Comparison of ENCODE assay signal across 14 cellular contexts in genomic region chr2:285506-285905, GRCh38. TPM values are rescaled to one million over a fixed set of nuclear protein-coding genes. Genes with fewer than 3 reads are reported as not detected.
DNase-seq lines count a peak whose midpoint lies in the region; ATAC-seq, FAIRE-seq and TF ChIP-seq lines count a peak whose summit lies in the region.
"Had no signal": no experiment of that assay in that cellular context is flagged by ENCODE, and none has a peak within 500 bp of the region (broad histone marks: within the 10 kb centered on the region; RNA-seq: fewer than 3 reads in every experiment).

No MANE protein-coding gene starts in this region.

- H3K4me3 Mint-ChIP-seq in memory B cell, result peak overlapping the region; percentile 0
- peak overlapping the region in 1 of 2 donors; percentile 1 for H3K4me3 Mint-ChIP-seq in activated T-cell treated with anti-CD3 and anti-CD28 coated beads, Interleukin-2, amount 50 U/mL, for 72 hours

- H3K36me3 Mint-ChIP-seq in memory B cell, result peaks cover 8% of the 10 kb centered on the region
- H3K36me3 Mint-ChIP-seq in activated T-cell treated with anti-CD3 and anti-CD28 coated beads, Interleukin-2, amount 50 U/mL, for 72 hours (ENCODE audit: insufficient read depth in 2 of 2), result peaks cover 0 to 3% of the 10 kb centered on the region in 2 donors

- no peaks in the 10 kb centered on the region for H3K9me3 Mint-ChIP-seq in memory B cell
- H3K9me3 Mint-ChIP-seq in activated T-cell treated with anti-CD3 and anti-CD28 coated beads, Interleukin-2, amount 50 U/mL, for 72 hours, result no peaks in the 10 kb centered on the region

- H3K4me3 ChIP-seq in cardiac fibroblast (replicated peaks in 1 of 2; ENCODE audit: low read depth in 2 of 2, low read length in 2 of 2), result no peak overlapping the region
- H3K4me3 ChIP-seq: tibial artery had no signal

- TF ChIP-seq CTCF in cardiac fibroblast (IDR thresholded peaks at IDR 0.05; ENCODE audit: low read depth, low read length), result no peak

- H3K27ac Mint-ChIP-seq in memory B cell, result no peak overlapping the region
- H3K27ac Mint-ChIP-seq in activated T-cell treated with anti-CD3 and anti-CD28 coated beads, Interleukin-2, amount 50 U/mL, for 72 hours, result no peak overlapping the region
- H3K27ac Mint-ChIP-seq: CD14-positive monocyte had no signal

- intact Hi-C loops in head of caudate nucleus (cut with DNase I), result no loop called here

- H3K4me1 Mint-ChIP-seq in memory B cell, result peaks cover 2% of the 10 kb centered on the region
- H3K4me1 Mint-ChIP-seq in activated T-cell treated with anti-CD3 and anti-CD28 coated beads, Interleukin-2, amount 50 U/mL, for 72 hours (ENCODE audit: low read depth), result no peaks in the 10 kb centered on the region

- FAIRE-seq in HTR-8/SVneo (lab: Jason Lieb, UNC), result no peak

- peaks cover 11% of the 10 kb centered on the region for H3K27me3 Mint-ChIP-seq in memory B cell
- H3K27me3 Mint-ChIP-seq in activated T-cell treated with anti-CD3 and anti-CD28 coated beads, Interleukin-2, amount 50 U/mL, for 72 hours (ENCODE audit: low read depth), result peaks cover 30% of the 10 kb centered on the region

- DNase-seq in AG08396 (ENCODE audit: low spot score) (peak; percentile 79), HTR-8/SVneo (ENCODE audit: insufficient read length, low spot score) (peak; percentile 29), cardiac fibroblast (ENCODE audit: low read depth in 2 of 2) (peak; percentile 72 to 75), memory B cell (ENCODE audit: low spot score in 2 of 2) (no peak), head of caudate nucleus (no peak), T-helper 9 cell (no peak), NCI-H146 (lab: John Stamatoyannopoulos, UW) (no peak)
- no peak for DNase-seq in activated T-cell treated with anti-CD3 and anti-CD28 coated beads, Interleukin-2, amount 50 U/mL, for 72 hours
- DNase-seq: RPMI8226, tibial artery had no signal

- ATAC-seq in memory B cell (ENCODE audit: low read depth), result no peak
- ATAC-seq in activated T-cell treated with anti-CD3 and anti-CD28 coated beads, Interleukin-2, amount 50 U/mL, for 72 hours (replicated peaks in 1 of 2), result no peak
- ATAC-seq: esophagus mucosa, HCT116 had no signal

RNA-seq across cellular contexts. Expression of gene ALKAL2, which starts 2.4 kb away (rescaled TPM):
- under 1 TPM; 0.36 to 0.60 TPM for total RNA-seq in activated T-cell treated with anti-CD3 and anti-CD28 coated beads, Interleukin-2, amount 50 U/mL, for 72 hours
- total RNA-seq: pulmonary artery endothelial cell had no signal

RNA-seq across cellular contexts. Expression of gene ACP1, which starts 20.8 kb away (rescaled TPM):
- total RNA-seq in activated T-cell treated with anti-CD3 and anti-CD28 coated beads, Interleukin-2, amount 50 U/mL, for 72 hours, result 100 to 1,000 TPM; 141 to 163 TPM

RNA-seq across cellular contexts. Expression of gene SH3YL1, which starts 21.7 kb away (rescaled TPM):
- 10 to 100 TPM; 31.6 to 37.8 TPM for total RNA-seq in activated T-cell treated with anti-CD3 and anti-CD28 coated beads, Interleukin-2, amount 50 U/mL, for 72 hours

Comparison
In these comparisons a context has a peak if more than half of its experiments do, and no peak if none do; other contexts are left out.
1. DNase-seq: peak in AG08396 (single experiment), HTR-8/SVneo (single experiment) and cardiac fibroblast (2 of 2); none in memory B cell (0 of 2), head of caudate nucleus (0 of 42), T-helper 9 cell (single experiment), activated T-cell treated with anti-CD3 and anti-CD28 coated beads, Interleukin-2, amount 50 U/mL, for 72 hours (0 of 2) and NCI-H146 (single experiment).